16 cellular contexts compared by ENCODE assay signal in genomic region chr6:47366335-47366879, GRCh38. TPM values are rescaled to one million over a fixed set of nuclear protein-coding genes. Genes with fewer than 3 reads are reported as not detected.
DNase-seq lines count a peak whose midpoint lies in the region; ATAC-seq, FAIRE-seq and TF ChIP-seq lines count a peak whose summit lies in the region.
"Had no signal": no experiment of that assay in that cellular context is flagged by ENCODE, and none has a peak within 500 bp of the region (broad histone marks: within the 10 kb centered on the region; RNA-seq: fewer than 3 reads in every experiment).

No MANE protein-coding gene starts in this region.

- no TSS peak for BruUV-seq in HCT116 (replicated peaks; lab: Mats Ljungman, UMichigan)
- BruUV-seq in OCI-LY7 (replicated peaks; lab: Mats Ljungman, UMichigan): no TSS peak

- H3K9me3 ChIP-seq in HCT116 (ENCODE audit: control insufficient read depth in 1 of 2, insufficient read depth in 1 of 2, low read depth in 1 of 2, low read length in 2 of 2): no peaks in the 10 kb centered on the region
- H3K9me3 ChIP-seq in OCI-LY7 (ENCODE audit: low read length): peaks cover 3% of the 10 kb centered on the region; the same call in 1 of the 2 replicates
- H3K9me3 ChIP-seq: HAP-1 had no signal

- no peak for ATAC-seq in HCT116
- ATAC-seq: CD8-positive, alpha-beta T cell; HepG2 had no signal

- H3K4me1 ChIP-seq in HCT116 (ENCODE audit: control insufficient read depth in 1 of 2, insufficient read depth in 2 of 2, low read length in 2 of 2) (no peaks in the 10 kb centered on the region), OCI-LY7 (ENCODE audit: insufficient read depth, low read length, poor library complexity, severe bottlenecking) (peaks cover 14% of the 10 kb centered on the region)
- H3K4me1 ChIP-seq: HAP-1 had no signal

- TF ChIP-seq CTCF in HCT116 (IDR thresholded peaks at IDR 0.05 in 2 of 3, conservative IDR thresholded peaks at IDR 0.05 in 1 of 3; ENCODE audit: borderline replicate concordance in 1 of 3, insufficient read depth in 1 of 3, low read depth in 2 of 3, low read length in 2 of 3) (no peak), OCI-LY7 (conservative IDR thresholded peaks at IDR 0.05; ENCODE audit: low read length) (no peak), bronchial epithelial cell (IDR thresholded peaks at IDR 0.05; ENCODE audit: insufficient read depth, low read length, severe bottlenecking) (no peak)

- intact Hi-C loops in HCT116 (cut with micrococcal nuclease): no loop called here
- intact Hi-C loops in OCI-LY7 (cut with micrococcal nuclease; ENCODE audit: unreplicated experiment): no loop called here

- POLR2A ChIA-PET in HCT116 (lab: Charles Lee) (no interaction called here), OCI-LY7 (lab: Charles Lee) (interaction anchor here (0.5 to 0.8 kb wide), 2 partner anchors 117 kb away, joined by 3 to 4 read pairs; no protein-coding TSS in a partner anchor)

- CTCF ChIA-PET in HCT116 (lab: Charles Lee): no interaction called here
- CTCF ChIA-PET in OCI-LY7 (lab: Charles Lee; ENCODE audit: unreplicated experiment): no interaction called here

- H3K9me2 ChIP-seq in HCT116 (ENCODE audit: insufficient read depth): no peaks in the 10 kb centered on the region
- H3K9me2 ChIP-seq in OCI-LY7 (ENCODE audit: insufficient read depth, low read length): no peaks in the 10 kb centered on the region

- RAD21 ChIA-PET in HCT116 (lab: Charles Lee; ENCODE audit: low non-redundant PET in 1 of 2, low total read pairs in 2 of 2, uncharacterized antibody in 2 of 2, unreplicated experiment in 2 of 2): no interaction called here

- peak overlapping the region; percentile 24 for H2AFZ ChIP-seq in HCT116 (ENCODE audit: low read depth, low read length, poor library complexity, severe bottlenecking)
- H2AFZ ChIP-seq in OCI-LY7 (ENCODE audit: low read length): peak overlapping the region; percentile 3; the same call in 1 of the 2 replicates

- H3K4me3 ChIP-seq in HCT116 (replicated peaks in 1 of 2; ENCODE audit: low read depth in 1 of 2, low read length in 2 of 2) (no peak overlapping the region), OCI-LY7 (ENCODE audit: low read depth, low read length, poor library complexity, severe bottlenecking) (no peak overlapping the region), bronchial epithelial cell (ENCODE audit: low read depth, low read length) (no peak overlapping the region)
- H3K4me3 ChIP-seq: HAP-1 had no signal

- DNase-seq in HCT116 (ENCODE audit: low read depth, low spot score) (no peak), OCI-LY7 (ENCODE audit: low spot score) (no peak), bronchial epithelial cell (ENCODE audit: low read depth) (peak; percentile 44), NCI-H2171 (lab: John Stamatoyannopoulos, UW) (no peak), NCI-H1417 (lab: John Stamatoyannopoulos, UW) (no peak), mesenteric fat pad (ENCODE audit: low spot score) (no peak)
- DNase-seq: CD8-positive, alpha-beta T cell; COR-L47; DMS153; HFFc6 had no signal

- no peak overlapping the region for H3K9ac ChIP-seq in HCT116 (ENCODE audit: low read length)

- H3K27ac ChIP-seq in HCT116 (ENCODE audit: low read depth, low read length): no peak overlapping the region
- no peak overlapping the region for H3K27ac ChIP-seq in OCI-LY7 (ENCODE audit: low read depth, low read length, poor library complexity, severe bottlenecking)

- TF ChIP-seq POLR2A in HCT116 (IDR thresholded peaks at IDR 0.05; ENCODE audit: borderline replicate concordance, extremely low read depth, insufficient read depth, insufficient read length): no peak

- no peaks in the 10 kb centered on the region for H3K27me3 ChIP-seq in HCT116 (ENCODE audit: insufficient read depth, low read length)
- H3K27me3 ChIP-seq in bronchial epithelial cell (ENCODE audit: control insufficient read depth, insufficient read depth, low read length): no peaks in the 10 kb centered on the region

- H3K4me2 ChIP-seq in HCT116 (ENCODE audit: low read length): no peak overlapping the region
- no peak overlapping the region for H3K4me2 ChIP-seq in OCI-LY7 (ENCODE audit: low read length)

- no peaks in the 10 kb centered on the region for H3K36me3 ChIP-seq in HCT116 (ENCODE audit: control insufficient read depth in 1 of 2, insufficient read depth in 2 of 2, low read length in 2 of 2)
- H3K36me3 ChIP-seq in OCI-LY7 (ENCODE audit: insufficient read depth, low read length): no peaks in the 10 kb centered on the region; the same call in 1 of the 2 replicates
- no peaks in the 10 kb centered on the region for H3K36me3 ChIP-seq in bronchial epithelial cell (ENCODE audit: control insufficient read depth, insufficient read depth, low read length)
- H3K36me3 ChIP-seq: HAP-1 had no signal

- H3K79me2 ChIP-seq in HCT116 (ENCODE audit: insufficient read depth, low read length) (no peaks in the 10 kb centered on the region), OCI-LY7 (ENCODE audit: insufficient read depth, low read depth, low read length) (no peaks in the 10 kb centered on the region)

- FAIRE-seq in bronchial epithelial cell (lab: Jason Lieb, UNC): no peak
- FAIRE-seq: D721Med, GM19239, H1, HepG2, HTR-8/SVneo had no signal

- no peaks in the 10 kb centered on the region for H4K20me1 ChIP-seq in HCT116 (ENCODE audit: insufficient read depth)
- no peaks in the 10 kb centered on the region for H4K20me1 ChIP-seq in OCI-LY7 (ENCODE audit: insufficient read depth, low read length)

- TF ChIP-seq RAD21 in HCT116 (IDR thresholded peaks at IDR 0.05; ENCODE audit: low read depth): no peak

TF ChIP-seq in HCT116, 20 proteins besides CTCF, POLR2A, EP300 and RAD21:
- TF ChIP-seq CBX3 (IDR thresholded peaks at IDR 0.05; ENCODE audit: low read depth): no peak
- TF ChIP-seq EGR1 (IDR thresholded peaks at IDR 0.05; ENCODE audit: low read depth): no peak
- TF ChIP-seq YY1 (IDR thresholded peaks at IDR 0.05; ENCODE audit: extremely low read depth, insufficient replicate concordance, low read depth, low read length): no peak
- no peak for TF ChIP-seq ZNF274 (IDR thresholded peaks at IDR 0.05; ENCODE audit: low read depth, low read length)
- TF ChIP-seq FOSL1 (IDR thresholded peaks at IDR 0.05; ENCODE audit: low read depth): no peak
- TF ChIP-seq ATF3 (IDR thresholded peaks at IDR 0.05): no peak
- TF ChIP-seq CEBPB (IDR thresholded peaks at IDR 0.05; ENCODE audit: low read depth): no peak
- TF ChIP-seq POLR2AphosphoS5 (IDR thresholded peaks at IDR 0.05; ENCODE audit: low read depth, low read length): no peak
- no peak for TF ChIP-seq ZFX (IDR thresholded peaks at IDR 0.05)
- no peak for TF ChIP-seq SRF (IDR thresholded peaks at IDR 0.05; ENCODE audit: low read depth)
- TF ChIP-seq TCF7L2 (IDR thresholded peaks at IDR 0.05; ENCODE audit: borderline replicate concordance, extremely low read depth, insufficient read depth, insufficient read length): no peak
- no peak for TF ChIP-seq EZH2 (IDR thresholded peaks at IDR 0.05)
- no peak for TF ChIP-seq REST (IDR thresholded peaks at IDR 0.05; ENCODE audit: low read depth)
- TF ChIP-seq ELF1 (IDR thresholded peaks at IDR 0.05; ENCODE audit: borderline replicate concordance, low read depth): no peak
- TF ChIP-seq MAX (IDR thresholded peaks at IDR 0.05): no peak
- no peak for TF ChIP-seq SP1 (IDR thresholded peaks at IDR 0.05; ENCODE audit: low read depth)
- no peak for TF ChIP-seq EZH2phosphoT487 (IDR thresholded peaks at IDR 0.05; ENCODE audit: borderline replicate concordance)

RNA-seq across cellular contexts. Expression of gene TNFRSF21, which starts 56.7 kb away (rescaled TPM):
- total RNA-seq in HCT116 (2021; ENCODE audit: unreplicated experiment) (48.3 TPM), OCI-LY7 (2022) (35.1 and 36.5 TPM in 2 replicates), bronchial epithelial cell (39.9 and 42.4 TPM in 2 replicates), mesenteric fat pad (55.7 TPM)
- polyA plus RNA-seq in HCT116 (2012): 27.9 and 29.6 TPM in 2 replicates
- 22.7 and 28.1 TPM in 2 replicates for total RNA-seq in OCI-LY7 (2014; rRNA removed; shearing (Covaris generic))
